13 cellular contexts compared by ENCODE assay signal in the genomic region with DNA sequence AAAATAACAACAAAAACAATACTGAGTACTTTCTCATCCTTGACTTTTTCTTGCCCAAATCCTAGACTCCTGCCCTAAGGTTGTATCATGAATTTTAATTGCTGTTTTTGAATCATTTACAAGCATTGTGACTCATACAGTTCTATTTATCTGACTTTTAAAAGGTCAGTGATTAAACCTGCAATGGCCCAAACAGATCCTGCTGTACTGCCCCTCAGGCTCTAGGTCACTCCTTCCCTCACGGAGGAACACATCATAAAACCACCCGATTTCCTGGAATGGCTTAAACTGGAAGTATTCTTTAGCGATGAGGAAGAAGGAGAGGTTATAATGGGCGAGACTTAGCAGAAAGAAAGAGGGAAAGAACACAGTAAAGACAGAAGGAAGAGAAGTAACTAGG. TPM values are rescaled to one million over a fixed set of nuclear protein-coding genes. Genes with fewer than 3 reads are reported as not detected.
A peak's percentile ranks its signal among the peaks of the same experiment; 100 is the strongest.
DNase-seq lines count a peak whose midpoint lies in the region; ATAC-seq and TF ChIP-seq lines count a peak whose summit lies in the region.
"Had no signal": no experiment of that assay in that cellular context is flagged by ENCODE, and none has a peak within 500 bp of the region (broad histone marks: within the 10 kb centered on the region; RNA-seq: fewer than 3 reads in every experiment).

No MANE protein-coding gene starts in this region.

- H3K4me1 ChIP-seq in osteoblast (ENCODE audit: insufficient read depth, low read length) = peaks cover 62% of the 10 kb centered on the region
- H3K4me1 ChIP-seq in A673 (ENCODE audit: insufficient read depth, low read length, poor library complexity, severe bottlenecking) = peaks cover 5% of the 10 kb centered on the region
- H3K4me1 ChIP-seq: BE2C had no signal

- H3K4me3 Mint-ChIP-seq in Calu3 (ENCODE audit: low read depth, unreplicated experiment) = peak overlapping the region; percentile 22
- H3K4me3 Mint-ChIP-seq: stimulated activated naive B cell treated with anti-CD40 and anti-IgM and Interleukin-4, amounts not matched to agents 10 μg/mL and 1 μg/mL and 100 μg/mL, for 72 hours had no signal

- CTCF ChIA-PET in Calu3 (lab: Charles Lee) = no interaction called here
- CTCF ChIA-PET in A673 (lab: Charles Lee) = no interaction called here

- peak overlapping the region; percentile 82 for H3K27ac ChIP-seq in osteoblast (ENCODE audit: low read depth, low read length)
- H3K27ac ChIP-seq in A673 (ENCODE audit: low read depth, low read length, poor library complexity, severe bottlenecking) = no peak overlapping the region

- DNase-seq in Calu3 (no peak), MG63 (peak; percentile 53), dermis blood vessel endothelial cell (peak; percentile 34), osteoblast (ENCODE audit: insufficient read length, low spot score, missing footprints) (peak; percentile 62), A673 (ENCODE audit: low spot score) (no peak), NCI-H146 (lab: John Stamatoyannopoulos, UW) (no peak)
- DNase-seq: BE2C; Kasumi-1; stimulated activated CD4-positive, alpha-beta T cell treated with anti-CD3 and anti-CD28 coated beads, Interleukin-2, amount 100 ng/mL, for 24 hours; stimulated activated naive B cell treated with anti-CD40 and anti-IgM and Interleukin-4, amounts not matched to agents 10 μg/mL and 1 μg/mL and 100 μg/mL, for 72 hours had no signal

- H3K27me3 Mint-ChIP-seq in Calu3 (ENCODE audit: unreplicated experiment) = no peaks in the 10 kb centered on the region
- H3K27me3 Mint-ChIP-seq: stimulated activated naive B cell treated with anti-CD40 and anti-IgM and Interleukin-4, amounts not matched to agents 10 μg/mL and 1 μg/mL and 100 μg/mL, for 72 hours had no signal

- POLR2A ChIA-PET in A673 (lab: Charles Lee; ENCODE audit: low non-redundant PET) = no interaction called here

- intact Hi-C loops in Calu3 (cut with micrococcal nuclease; ENCODE audit: unreplicated experiment) = no loop called here
- intact Hi-C loops in A673 (cut with micrococcal nuclease; ENCODE audit: unreplicated experiment) = no loop called here

- TF ChIP-seq CTCF in Calu3 (IDR thresholded peaks at IDR 0.05; ENCODE audit: unreplicated experiment) (no peak), osteoblast (IDR thresholded peaks at IDR 0.05; ENCODE audit: extremely low read depth, low read depth, low read length) (no peak), A673 (conservative IDR thresholded peaks at IDR 0.05; ENCODE audit: low read depth, low read length) (no peak)

- BruUV-seq in Calu3 (replicated peaks; lab: Mats Ljungman, UMichigan) = no TSS peak
- BruUV-seq in A673 (replicated peaks; lab: Mats Ljungman, UMichigan) = no TSS peak

- H3K9me3 ChIP-seq in MG63 (no peaks in the 10 kb centered on the region), osteoblast (ENCODE audit: low read depth, low read length) (no peaks in the 10 kb centered on the region), A673 (ENCODE audit: low read depth, low read length, poor library complexity, severe bottlenecking) (no peaks in the 10 kb centered on the region)
- H3K9me3 ChIP-seq: ascending aorta, BE2C had no signal

- H3K4me1 Mint-ChIP-seq in Calu3 (ENCODE audit: low read depth, unreplicated experiment) = peaks cover 49% of the 10 kb centered on the region

- H3K4me3 ChIP-seq in MG63 = no peak overlapping the region
- H3K4me3 ChIP-seq in osteoblast (ENCODE audit: insufficient read depth, low read length) = no peak overlapping the region
- no peak overlapping the region for H3K4me3 ChIP-seq in A673 (ENCODE audit: low read depth, low read length, poor library complexity, severe bottlenecking)
- H3K4me3 ChIP-seq: ascending aorta had no signal

- peak overlapping the region; percentile 37 for H3K4me2 ChIP-seq in osteoblast (ENCODE audit: insufficient read depth, low read length)

- no peak for ATAC-seq in HG03196 (IDR thresholded peaks at IDR 0.05; ENCODE audit: unreplicated experiment)
- no peak for ATAC-seq in GM21786 (IDR thresholded peaks at IDR 0.05; ENCODE audit: unreplicated experiment)
- ATAC-seq: stimulated activated naive B cell treated with anti-CD40 and anti-IgM and Interleukin-4, amounts not matched to agents 10 μg/mL and 1 μg/mL and 100 μg/mL, for 72 hours had no signal

- peaks cover 29% of the 10 kb centered on the region for H3K36me3 Mint-ChIP-seq in Calu3 (ENCODE audit: insufficient read depth, unreplicated experiment)

- peak overlapping the region; percentile 64 for H3K27ac Mint-ChIP-seq in Calu3 (ENCODE audit: unreplicated experiment)

- peaks cover 38% of the 10 kb centered on the region for H4K20me1 ChIP-seq in osteoblast (ENCODE audit: insufficient read depth, low read length)

- H3K36me3 ChIP-seq in MG63 = peaks cover 26% of the 10 kb centered on the region
- H3K36me3 ChIP-seq in osteoblast (ENCODE audit: insufficient read depth, low read length) = peaks cover 49% of the 10 kb centered on the region
- peaks cover 8% of the 10 kb centered on the region for H3K36me3 ChIP-seq in A673 (ENCODE audit: insufficient read depth, low read length, poor library complexity, severe bottlenecking)
- H3K36me3 ChIP-seq: BE2C had no signal

- H2AFZ ChIP-seq in osteoblast (ENCODE audit: low read length) = no peak overlapping the region

- no peaks in the 10 kb centered on the region for H3K9me3 Mint-ChIP-seq in Calu3 (ENCODE audit: low read depth, unreplicated experiment)
- H3K9me3 Mint-ChIP-seq: stimulated activated naive B cell treated with anti-CD40 and anti-IgM and Interleukin-4, amounts not matched to agents 10 μg/mL and 1 μg/mL and 100 μg/mL, for 72 hours had no signal

- peaks cover 75% of the 10 kb centered on the region for H3K79me2 ChIP-seq in osteoblast (ENCODE audit: insufficient read depth, low read length)

- no peaks in the 10 kb centered on the region for H3K27me3 ChIP-seq in MG63
- H3K27me3 ChIP-seq in osteoblast (ENCODE audit: insufficient read depth, low read length) = no peaks in the 10 kb centered on the region
- no peaks in the 10 kb centered on the region for H3K27me3 ChIP-seq in A673 (replicated peaks; ENCODE audit: insufficient read depth, low read depth, low read length, poor library complexity)
- H3K27me3 ChIP-seq: ascending aorta, BE2C had no signal

RNA-seq across cellular contexts. Expression of a gene that starts 12.3 kb away (rescaled TPM):
- total RNA-seq in Calu3 (2022) = 29.7 and 37.8 TPM in 2 replicates
- total RNA-seq in MG63 (2014; rRNA removed; shearing (Covaris generic); ENCODE audit: low replicate concordance) = 27.5 and 37.3 TPM in 2 replicates
- 67.5 and 74.2 TPM in 2 replicates for total RNA-seq in dermis blood vessel endothelial cell
- total RNA-seq in osteoblast = 90.5 and 91.6 TPM in 2 replicates
- 30.0 and 34.3 TPM in 2 replicates for total RNA-seq in A673 (2021)

Comparison
In these comparisons a context has a peak if more than half of its experiments do, and no peak if none do; other contexts are left out.
1. DNase-seq: peak in MG63 (single experiment), dermis blood vessel endothelial cell (single experiment) and osteoblast (single experiment); none in Calu3 (single experiment), A673 (single experiment) and NCI-H146 (single experiment).